21 cellular contexts compared by ENCODE assay signal in genomic region chr10:67386260-67386659, GRCh38.
"Had no signal": no experiment of that assay in that cellular context is flagged by ENCODE, and none has a peak within 500 bp of the region (broad histone marks: within the 10 kb centered on the region; RNA-seq: fewer than 3 reads in every experiment).

No MANE protein-coding gene starts in this region.

- H3K27ac ChIP-seq: coronary artery, epithelial cell of prostate, heart left ventricle, left ventricle myocardium inferior, sigmoid colon, WERI-Rb-1 had no signal

- H3K27me3 ChIP-seq: heart left ventricle, sigmoid colon had no signal

- H3K4me1 Mint-ChIP-seq: stimulated activated effector memory CD8-positive, alpha-beta T cell treated with anti-CD3 and anti-CD28 coated beads, Interleukin-12 subunit alpha, Interleukin-12 subunit beta, amount 100 ng/mL, for 72 hours had no signal

- H3K27me3 Mint-ChIP-seq: natural killer cell treated with Interleukin-12 subunit alpha and Interleukin-12 subunit beta and Interleukin-15 and Interleukin-18, amount 100 ng/mL, for 72 hours had no signal

- H3K27ac Mint-ChIP-seq: activated CD4-positive, alpha-beta memory T cell treated with anti-CD3 and anti-CD28 coated beads for 36 hours; activated CD4-positive, alpha-beta T cell treated with anti-CD3 and anti-CD28 coated beads for 36 hours; activated CD8-positive, alpha-beta memory T cell treated with anti-CD3 and anti-CD28 coated beads, Interleukin-2, amount 10 ng/mL, durations not matched to agents 7 days and 5 days; activated T-cell treated with anti-CD3 and anti-CD28 coated beads, Interleukin-2, amount 50 U/mL, for 24 hours; natural killer cell treated with Interleukin-12 subunit alpha and Interleukin-12 subunit beta and Interleukin-15 and Interleukin-18, amount 100 ng/mL, for 72 hours; stimulated activated effector memory CD8-positive, alpha-beta T cell treated with anti-CD3 and anti-CD28 coated beads, Interleukin-12 subunit alpha, Interleukin-12 subunit beta, amount 100 ng/mL, for 72 hours; T-helper 17 cell had no signal

- ATAC-seq: activated CD4-positive, alpha-beta T cell treated with anti-CD3 and anti-CD28 coated beads for 36 hours; activated CD8-positive, alpha-beta memory T cell treated with anti-CD3 and anti-CD28 coated beads, Interleukin-2, amount 10 ng/mL, durations not matched to agents 7 days and 5 days; heart left ventricle; natural killer cell treated with Interleukin-12 subunit alpha and Interleukin-12 subunit beta and Interleukin-15 and Interleukin-18, amount 100 ng/mL, for 72 hours; stimulated activated effector memory CD8-positive, alpha-beta T cell treated with anti-CD3 and anti-CD28 coated beads, Interleukin-12 subunit alpha, Interleukin-12 subunit beta, amount 100 ng/mL, for 72 hours; T-helper 17 cell had no signal

- H3K9me3 ChIP-seq: heart left ventricle, left ventricle myocardium inferior, sigmoid colon had no signal

- DNase-seq: activated CD4-positive, alpha-beta memory T cell treated with anti-CD3 and anti-CD28 coated beads for 36 hours; activated CD4-positive, alpha-beta T cell treated with anti-CD3 and anti-CD28 coated beads for 36 hours; activated CD8-positive, alpha-beta memory T cell treated with anti-CD3 and anti-CD28 coated beads, Interleukin-2, amount 10 ng/mL, durations not matched to agents 7 days and 5 days; activated effector memory CD4-positive, alpha-beta T cell treated with Interleukin-2 at 50 U/mL for 16 hours; activated naive CD4-positive, alpha-beta T cell treated with anti-CD3 and anti-CD28 coated beads, Interleukin-2, amount 50 U/mL, for 16 hours; activated T-cell treated with anti-CD3 and anti-CD28 coated beads, Interleukin-2, amount 50 U/mL, for 24 hours; central memory CD4-positive, alpha-beta T cell; effector CD8-positive, alpha-beta T cell; foreskin melanocyte; heart left ventricle; kidney; left ventricle myocardium inferior; mesenchymal stem cell; sigmoid colon; stimulated activated CD4-positive, alpha-beta T cell treated with anti-CD3 and anti-CD28 coated beads, Interleukin-12 subunit alpha, Interleukin-12 subunit beta, amount 100 ng/mL, for 4 hours; T-helper 17 cell; WERI-Rb-1 had no signal

- H3K4me3 Mint-ChIP-seq: activated CD4-positive, alpha-beta memory T cell treated with anti-CD3 and anti-CD28 coated beads for 36 hours; activated CD4-positive, alpha-beta T cell treated with anti-CD3 and anti-CD28 coated beads for 36 hours; natural killer cell treated with Interleukin-12 subunit alpha and Interleukin-12 subunit beta and Interleukin-15 and Interleukin-18, amount 100 ng/mL, for 72 hours; stimulated activated effector memory CD8-positive, alpha-beta T cell treated with anti-CD3 and anti-CD28 coated beads, Interleukin-12 subunit alpha, Interleukin-12 subunit beta, amount 100 ng/mL, for 72 hours had no signal

- H3K4me1 ChIP-seq: left ventricle myocardium inferior, sigmoid colon had no signal

- H3K36me3 ChIP-seq: heart left ventricle, left ventricle myocardium inferior, sigmoid colon, WERI-Rb-1 had no signal

- H3K36me3 Mint-ChIP-seq: activated CD4-positive, alpha-beta memory T cell treated with anti-CD3 and anti-CD28 coated beads for 36 hours; activated CD8-positive, alpha-beta memory T cell treated with anti-CD3 and anti-CD28 coated beads, Interleukin-2, amount 10 ng/mL, durations not matched to agents 7 days and 5 days; natural killer cell treated with Interleukin-12 subunit alpha and Interleukin-12 subunit beta and Interleukin-15 and Interleukin-18, amount 100 ng/mL, for 72 hours; stimulated activated effector memory CD8-positive, alpha-beta T cell treated with anti-CD3 and anti-CD28 coated beads, Interleukin-12 subunit alpha, Interleukin-12 subunit beta, amount 100 ng/mL, for 72 hours had no signal

- H3K9me3 Mint-ChIP-seq: activated CD4-positive, alpha-beta memory T cell treated with anti-CD3 and anti-CD28 coated beads for 36 hours; activated T-cell treated with anti-CD3 and anti-CD28 coated beads, Interleukin-2, amount 50 U/mL, for 24 hours; natural killer cell treated with Interleukin-12 subunit alpha and Interleukin-12 subunit beta and Interleukin-15 and Interleukin-18, amount 100 ng/mL, for 72 hours; stimulated activated effector memory CD8-positive, alpha-beta T cell treated with anti-CD3 and anti-CD28 coated beads, Interleukin-12 subunit alpha, Interleukin-12 subunit beta, amount 100 ng/mL, for 72 hours had no signal
